10 cellular contexts compared by ENCODE assay signal in the genomic region with DNA sequence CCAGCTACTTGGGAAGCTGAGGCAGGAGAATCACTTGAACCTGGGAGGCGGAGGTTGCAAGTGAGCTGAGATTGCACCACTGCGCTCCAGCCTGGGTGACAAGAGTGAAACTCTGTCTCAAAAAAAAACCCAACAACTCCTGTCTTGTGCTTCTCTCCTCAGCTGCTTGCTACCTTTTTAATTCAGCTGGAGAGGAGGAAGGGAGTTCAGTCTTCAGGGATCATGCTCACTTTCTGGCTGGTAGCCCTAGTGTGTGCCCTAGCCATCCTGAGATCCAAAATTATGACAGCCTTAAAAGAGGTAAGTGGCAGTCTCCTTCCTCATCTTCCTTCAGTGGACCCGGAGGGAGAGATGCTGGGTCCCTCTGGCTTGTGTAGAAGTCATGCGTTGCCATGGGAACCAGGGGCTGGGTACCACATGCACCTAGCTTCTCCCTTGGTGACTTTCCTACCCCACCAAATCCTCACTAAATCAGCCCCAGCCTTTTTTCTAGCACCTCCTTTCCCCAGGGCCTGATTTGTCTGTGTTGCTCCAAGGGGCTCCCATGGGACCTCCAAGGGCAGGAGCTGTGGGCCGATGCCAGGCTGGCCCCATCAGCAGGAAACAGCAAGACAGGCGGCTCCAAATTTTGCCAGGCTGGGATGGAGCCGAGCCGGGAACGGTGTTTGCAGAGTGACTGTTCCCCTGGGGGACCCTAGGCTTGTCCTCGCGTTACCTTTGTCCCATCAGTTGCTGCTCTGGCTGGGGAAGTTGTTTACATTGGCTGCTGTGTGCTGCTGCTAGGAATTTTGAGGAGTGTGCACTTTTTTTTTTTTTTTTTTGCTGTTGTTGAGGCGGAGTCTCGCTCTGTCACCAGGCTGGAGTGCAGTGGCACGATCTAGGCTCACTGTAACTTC.
DNase-seq lines count a peak whose midpoint lies in the region; TF ChIP-seq lines count a peak whose summit lies in the region.
"Had no signal": no experiment of that assay in that cellular context is flagged by ENCODE, and none has a peak within 500 bp of the region (broad histone marks: within the 10 kb centered on the region; RNA-seq: fewer than 3 reads in every experiment).

No MANE protein-coding gene starts in this region.

- peak overlapping the region; percentile 83 for H3K27ac Mint-ChIP-seq in type B pancreatic cell
- H3K27ac Mint-ChIP-seq in activated CD4-positive, alpha-beta T cell treated with anti-CD3 and anti-CD28 coated beads, Interleukin-2, amount 10 ng/mL, durations not matched to agents 24 days and 14 days = no peak overlapping the region

- H3K36me3 Mint-ChIP-seq in type B pancreatic cell = peaks cover 13% of the 10 kb centered on the region
- H3K36me3 Mint-ChIP-seq in activated CD4-positive, alpha-beta T cell treated with anti-CD3 and anti-CD28 coated beads, Interleukin-2, amount 10 ng/mL, durations not matched to agents 24 days and 14 days (ENCODE audit: low read depth) = peaks cover 76% of the 10 kb centered on the region

- no peak for TF ChIP-seq CTCF in adrenal gland (IDR thresholded peaks at IDR 0.05)
- no peak for TF ChIP-seq CTCF in type B pancreatic cell (conservative IDR thresholded peaks at IDR 0.05)

- H3K27me3 Mint-ChIP-seq in type B pancreatic cell = no peaks in the 10 kb centered on the region
- no peaks in the 10 kb centered on the region for H3K27me3 Mint-ChIP-seq in activated CD4-positive, alpha-beta T cell treated with anti-CD3 and anti-CD28 coated beads, Interleukin-2, amount 10 ng/mL, durations not matched to agents 24 days and 14 days

- H3K27me3 ChIP-seq in adrenal gland = no peaks in the 10 kb centered on the region

- H3K4me1 ChIP-seq in adrenal gland (replicated peaks in 1 of 2) = peaks cover 0 to 11% of the 10 kb centered on the region in 2 donors

- H3K36me3 ChIP-seq in adrenal gland (replicated peaks in 1 of 2) = peaks cover 0 to 18% of the 10 kb centered on the region in 2 donors

- TF ChIP-seq POLR2A in adrenal gland (IDR thresholded peaks at IDR 0.05) = no peak

- no peaks in the 10 kb centered on the region for H3K9me3 Mint-ChIP-seq in type B pancreatic cell
- H3K9me3 Mint-ChIP-seq in activated CD4-positive, alpha-beta T cell treated with anti-CD3 and anti-CD28 coated beads, Interleukin-2, amount 10 ng/mL, durations not matched to agents 24 days and 14 days = no peaks in the 10 kb centered on the region

- H3K4me1 Mint-ChIP-seq in type B pancreatic cell (ENCODE audit: unreplicated experiment) = peaks cover 4% of the 10 kb centered on the region
- peaks cover 20% of the 10 kb centered on the region for H3K4me1 Mint-ChIP-seq in activated CD4-positive, alpha-beta T cell treated with anti-CD3 and anti-CD28 coated beads, Interleukin-2, amount 10 ng/mL, durations not matched to agents 24 days and 14 days

- H3K27ac ChIP-seq in adrenal gland = no peak overlapping the region

- no peak overlapping the region for H3K4me3 Mint-ChIP-seq in type B pancreatic cell
- no peak overlapping the region for H3K4me3 Mint-ChIP-seq in activated CD4-positive, alpha-beta T cell treated with anti-CD3 and anti-CD28 coated beads, Interleukin-2, amount 10 ng/mL, durations not matched to agents 24 days and 14 days

- no peaks in the 10 kb centered on the region for H3K9me3 ChIP-seq in adrenal gland (replicated peaks in 1 of 3)

- intact Hi-C loops in adrenal gland (cut with DNase I) = no loop called here
- intact Hi-C loops in activated CD4-positive, alpha-beta T cell treated with anti-CD3 and anti-CD28 coated beads, Interleukin-2, amount 10 ng/mL, durations not matched to agents 24 days and 14 days (cut with micrococcal nuclease) = no loop called here

- no peak overlapping the region for H3K4me3 ChIP-seq in adrenal gland

- DNase-seq in NCI-H2081 (lab: John Stamatoyannopoulos, UW) (peak; percentile 20 to 39), NCI-H2081 treated with DMSO at 0.1 percent for 48 hours (lab: John Stamatoyannopoulos, UW) (no peak), adrenal gland (peak in 6 of 7 donors; percentile 35 to 69 (median 41)), left kidney (ENCODE audit: low read depth, low spot score) (peak; percentile 29), type B pancreatic cell (ENCODE audit: extremely low spot score, unreplicated experiment) (no peak), middle frontal gyrus (ENCODE audit: extremely low spot score, low spot score) (no peak), NCI-H1048 (lab: John Stamatoyannopoulos, UW) (no peak)
- no peak for DNase-seq in activated CD4-positive, alpha-beta T cell treated with anti-CD3 and anti-CD28 coated beads, Interleukin-2, amount 10 ng/mL, durations not matched to agents 24 days and 14 days
- DNase-seq: effector CD8-positive, alpha-beta T cell; SIG-M5 had no signal

- 62 to 73% (median 69%) methylated on average over 12 to 14 of the region's 14 CpGs for WGBS in adrenal gland, 4 donors

Comparison
In these comparisons a context has a peak if more than half of its experiments do, and no peak if none do; other contexts are left out.
1. DNase-seq: peak in NCI-H2081 (2 of 2), adrenal gland (6 of 7) and left kidney (single experiment); none in NCI-H2081 treated with DMSO at 0.1 percent for 48 hours (single experiment), type B pancreatic cell (single experiment), middle frontal gyrus (single experiment), NCI-H1048 (single experiment) and activated CD4-positive, alpha-beta T cell treated with anti-CD3 and anti-CD28 coated beads, Interleukin-2, amount 10 ng/mL, durations not matched to agents 24 days and 14 days (single experiment).